Comparison of ENCODE assay signal across 29 cellular contexts in the genomic region with DNA sequence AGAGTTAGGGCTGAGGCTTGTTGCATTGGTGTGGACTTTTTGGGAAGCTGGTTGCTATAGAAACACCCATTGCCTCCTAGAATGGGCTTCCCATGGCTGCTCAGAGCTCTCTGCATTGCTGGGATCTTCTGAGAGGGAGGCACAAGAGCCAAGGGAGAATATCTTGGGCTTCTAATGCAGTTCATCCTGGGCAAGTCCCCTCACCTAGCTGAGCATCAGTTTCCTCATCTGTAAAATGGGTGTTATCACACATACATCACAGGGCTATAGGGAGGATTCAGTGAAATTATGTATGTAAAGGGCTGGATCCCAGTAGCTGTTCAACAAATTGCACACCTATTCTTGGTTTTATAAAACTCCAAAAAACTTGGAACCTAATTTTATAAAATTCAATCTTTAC.
"Had no signal": no experiment of that assay in that cellular context is flagged by ENCODE, and none has a peak within 500 bp of the region (broad histone marks: within the 10 kb centered on the region; RNA-seq: fewer than 3 reads in every experiment).

No MANE protein-coding gene starts in this region.

- H3K36me3 ChIP-seq: esophagus squamous epithelium, gastroesophageal sphincter, WERI-Rb-1 had no signal

- DNase-seq: activated B cell treated with CpG ODN at 0.5 μM for 24 hours; activated CD4-positive, alpha-beta T cell treated with anti-CD3 and anti-CD28 coated beads for 48 hours; activated CD4-positive, alpha-beta T cell treated with anti-CD3 and anti-CD28 coated beads, Interleukin-2, amount 50 U/mL, for 1 hour; activated CD4-positive, alpha-beta T cell treated with anti-CD3 and anti-CD28 coated beads, Interleukin-2, amount 50 U/mL, for 48 hours; activated CD8-positive, alpha-beta T cell treated with anti-CD3 and anti-CD28 coated beads for 36 hours; activated effector memory CD4-positive, alpha-beta T cell treated with Interleukin-2 at 50 U/mL for 16 hours; activated gamma-delta T cell treated with Interleukin-2 at 50 U/mL for 16 hours; activated naive CD4-positive, alpha-beta T cell treated with anti-CD3 and anti-CD28 coated beads, Interleukin-2, amount 50 U/mL, for 16 hours; activated naive CD4-positive, alpha-beta T cell treated with Interleukin-2 at 50 U/mL for 16 hours; activated T-cell treated with anti-CD3 and anti-CD28 coated beads, Interleukin-2, amount 50 U/mL, for 4 hours; amniotic stem cell; anterior cingulate cortex; caudate nucleus; cortex of kidney; dermis blood vessel endothelial cell; effector CD4-positive, alpha-beta T cell; effector memory CD8-positive, alpha-beta T cell; erythroblast; esophagus squamous epithelium; foreskin melanocyte; T-cell; T1000; WERI-Rb-1 had no signal

- H3K4me1 ChIP-seq: esophagus squamous epithelium, gastroesophageal sphincter had no signal

- H3K4me3 ChIP-seq: esophagus squamous epithelium, gastroesophageal sphincter had no signal

- ATAC-seq: activated CD4-positive, CD25-positive, alpha-beta regulatory T cell treated with anti-CD3 and anti-CD28 coated beads, Interleukin-2, amount 50 U/mL, for 24 hours; activated CD8-positive, alpha-beta T cell treated with anti-CD3 and anti-CD28 coated beads for 36 hours; activated T-cell treated with anti-CD3 and anti-CD28 coated beads, Interleukin-2, amount 50 U/mL, for 4 hours; activated T-helper 17 cell treated with anti-CD3 and anti-CD28 coated beads, Interleukin-2, amount 50 U/mL, for 72 hours; effector memory CD8-positive, alpha-beta T cell; gastroesophageal sphincter; T-cell had no signal

- H3K36me3 Mint-ChIP-seq: activated naive CD8-positive, alpha-beta T cell; T-cell had no signal

- H3K9me3 Mint-ChIP-seq: activated B cell treated with CpG ODN at 0.5 μM for 24 hours; activated CD8-positive, alpha-beta T cell treated with anti-CD3 and anti-CD28 coated beads for 36 hours; activated T-cell treated with anti-CD3 and anti-CD28 coated beads, Interleukin-2, amount 50 U/mL, for 4 hours; activated T-helper 17 cell treated with anti-CD3 and anti-CD28 coated beads, Interleukin-2, amount 50 U/mL, for 72 hours; effector memory CD8-positive, alpha-beta T cell; T-cell; T-helper 1 cell treated with Interleukin-12 subunit alpha and Interleukin-12 subunit beta and Interleukin-4 antibody, amounts not matched to agents 30 μg/mL and 1 μg/mL, for 36 hours; T-helper 2 cell treated with Interferon-gamma antibody and Interleukin-4, amounts not matched to agents 5 μg/mL and 100 μg/mL, for 36 hours had no signal

- H3K27me3 Mint-ChIP-seq: activated CD8-positive, alpha-beta T cell treated with anti-CD3 and anti-CD28 coated beads for 36 hours; activated T-helper 17 cell treated with anti-CD3 and anti-CD28 coated beads, Interleukin-2, amount 50 U/mL, for 72 hours had no signal

- H3K27ac ChIP-seq: esophagus squamous epithelium, gastroesophageal sphincter, WERI-Rb-1 had no signal

- H3K27ac Mint-ChIP-seq: activated B cell treated with CpG ODN at 0.5 μM for 24 hours; activated CD8-positive, alpha-beta T cell treated with anti-CD3 and anti-CD28 coated beads for 36 hours; activated naive CD8-positive, alpha-beta T cell; activated T-helper 17 cell treated with anti-CD3 and anti-CD28 coated beads, Interleukin-2, amount 50 U/mL, for 72 hours; effector memory CD8-positive, alpha-beta T cell; T-cell; T-helper 1 cell treated with Interleukin-12 subunit alpha and Interleukin-12 subunit beta and Interleukin-4 antibody, amounts not matched to agents 30 μg/mL and 1 μg/mL, for 36 hours; T-helper 2 cell treated with Interferon-gamma antibody and Interleukin-4, amounts not matched to agents 5 μg/mL and 100 μg/mL, for 36 hours had no signal

- H3K4me3 Mint-ChIP-seq: activated B cell treated with CpG ODN at 0.5 μM for 24 hours; activated CD8-positive, alpha-beta T cell treated with anti-CD3 and anti-CD28 coated beads for 36 hours; activated naive CD8-positive, alpha-beta T cell; activated T-cell treated with anti-CD3 and anti-CD28 coated beads, Interleukin-2, amount 50 U/mL, for 4 hours; activated T-helper 17 cell treated with anti-CD3 and anti-CD28 coated beads, Interleukin-2, amount 50 U/mL, for 72 hours; effector memory CD8-positive, alpha-beta T cell; T-cell; T-helper 1 cell treated with Interleukin-12 subunit alpha and Interleukin-12 subunit beta and Interleukin-4 antibody, amounts not matched to agents 30 μg/mL and 1 μg/mL, for 36 hours; T-helper 2 cell treated with Interferon-gamma antibody and Interleukin-4, amounts not matched to agents 5 μg/mL and 100 μg/mL, for 36 hours had no signal

- H3K4me1 Mint-ChIP-seq: activated B cell treated with CpG ODN at 0.5 μM for 24 hours; activated T-helper 17 cell treated with anti-CD3 and anti-CD28 coated beads, Interleukin-2, amount 50 U/mL, for 72 hours; T-cell had no signal

- H3K27me3 ChIP-seq: gastroesophageal sphincter had no signal
